8 cellular contexts compared by ENCODE assay signal in the genomic region with DNA sequence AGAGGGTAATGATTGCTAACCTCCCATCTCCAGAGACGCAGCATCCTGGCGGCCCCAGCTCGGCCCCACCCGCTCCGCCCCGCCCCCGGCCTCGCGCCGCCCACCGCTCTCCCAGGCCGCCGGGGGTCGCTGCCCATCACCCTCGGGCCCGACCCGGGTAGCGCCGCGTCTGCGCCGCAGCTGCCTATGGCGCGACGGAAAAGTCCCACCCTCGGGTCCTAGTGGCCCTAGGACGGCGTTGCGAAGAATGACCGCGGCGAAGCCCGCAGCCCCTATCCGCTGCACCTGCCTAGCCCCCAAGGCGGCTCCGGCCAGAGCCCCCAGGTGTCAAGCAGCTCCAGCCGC. TPM values are rescaled to one million over a fixed set of nuclear protein-coding genes. Genes with fewer than 3 reads are reported as not detected.
A peak's percentile ranks its signal among the peaks of the same experiment; 100 is the strongest.
DNase-seq lines count a peak whose midpoint lies in the region; ATAC-seq and FAIRE-seq lines count a peak whose summit lies in the region.

No MANE protein-coding gene starts in this region.

- under 1% methylated on average over 19 of the region's 37 CpGs for WGBS in mesenchymal stem cell

- in situ Hi-C loops in ACHN (cut with HindIII; ENCODE audit: low pct_ligation_motif_present, low pct_unique_long_range_greater_than_20kb, low sequenced_read_pairs) = no loop called here

- H2AFZ ChIP-seq in mesenchymal stem cell (ENCODE audit: low read depth, low read length) = peak overlapping the region; percentile 86

- peak overlapping the region; percentile 97 for H3K9ac ChIP-seq in mesenchymal stem cell (ENCODE audit: low read length)

- H3K23ac ChIP-seq in mesenchymal stem cell (ENCODE audit: low read length in 2 of 2) = no peak overlapping the region

- H2AK5ac ChIP-seq in mesenchymal stem cell (ENCODE audit: low read length, severe bottlenecking) = no peak overlapping the region

- no peaks in the 10 kb centered on the region for H3K9me3 ChIP-seq in mesenchymal stem cell (ENCODE audit: control insufficient read depth, low read length)

- peak overlapping the region; percentile 97 for H3K4me3 ChIP-seq in mesenchymal stem cell (ENCODE audit: insufficient read depth in 1 of 2, low read depth in 1 of 2, low read length in 2 of 2)

- DNase-seq in ACHN (peak; percentile 67), GM18507 (ENCODE audit: extremely low spot score, insufficient read length, low read depth) (peak; percentile 51), NCI-H2171 treated with DMSO at 0.1 percent for 48 hours (lab: John Stamatoyannopoulos, UW) (peak; percentile 60), mesenchymal stem cell (peak; percentile 82)
- DNase-seq in activated CD4-positive, alpha-beta T cell treated with anti-CD3 and anti-CD28 coated beads, Interleukin-2, amount 50 U/mL, for 48 hours = peak; percentile 72
- peak; percentile 61 for DNase-seq in effector CD4-positive, alpha-beta T cell
- peak; percentile 61 for DNase-seq in stimulated activated CD8-positive, alpha-beta memory T cell treated with anti-CD3 and anti-CD28 coated beads, Interleukin-4, amount 100 ng/mL, for 24 hours (ENCODE audit: low read depth)

- H2BK120ac ChIP-seq in mesenchymal stem cell (ENCODE audit: low read depth, low read length) = peak overlapping the region; percentile 99

- H4K91ac ChIP-seq in mesenchymal stem cell (ENCODE audit: low read length) = peak overlapping the region; percentile 99

- H3K27ac ChIP-seq in mesenchymal stem cell (ENCODE audit: low read length, poor library complexity, severe bottlenecking) = peak overlapping the region; percentile 79

- H3K27me3 ChIP-seq in mesenchymal stem cell (ENCODE audit: control insufficient read depth in 1 of 2, insufficient read depth in 1 of 2, low read length in 2 of 2) = no peaks in the 10 kb centered on the region

- FAIRE-seq in GM18507 (lab: Jason Lieb, UNC) = no peak

- peak; percentile 51 for ATAC-seq in HG02970 (IDR thresholded peaks at IDR 0.05; ENCODE audit: low FRiP score, unreplicated experiment)

- peaks cover 18% of the 10 kb centered on the region for H3K79me1 ChIP-seq in mesenchymal stem cell (replicated peaks; ENCODE audit: low read length, poor library complexity, severe bottlenecking)

- H3K14ac ChIP-seq in mesenchymal stem cell (ENCODE audit: low read length in 2 of 2) = peak overlapping the region in 1 of 2 experiments; percentile 86

- H4K8ac ChIP-seq in mesenchymal stem cell (ENCODE audit: low read length) = peak overlapping the region; percentile 100

- H2BK15ac ChIP-seq in mesenchymal stem cell (ENCODE audit: low read depth, poor library complexity, severe bottlenecking) = peak overlapping the region; percentile 94

- H3K4ac ChIP-seq in mesenchymal stem cell (ENCODE audit: low read depth in 1 of 2, low read length in 2 of 2) = peak overlapping the region; percentile 97 to 99

- H2BK12ac ChIP-seq in mesenchymal stem cell (ENCODE audit: low read length in 2 of 2) = no peak overlapping the region

- H3K36me3 ChIP-seq in mesenchymal stem cell (ENCODE audit: control insufficient read depth in 1 of 2, insufficient read depth in 2 of 2, low read depth in 1 of 2, low read length in 2 of 2) = peaks cover 15 to 56% of the 10 kb centered on the region in 2 experiments

- H3K4me2 ChIP-seq in mesenchymal stem cell (ENCODE audit: low read length, poor library complexity, severe bottlenecking) = peak overlapping the region; percentile 57

- peak overlapping the region; percentile 98 to 100 for H3K18ac ChIP-seq in mesenchymal stem cell (ENCODE audit: low read depth in 1 of 2, low read length in 2 of 2)

- peaks cover 7% of the 10 kb centered on the region for H3K4me1 ChIP-seq in mesenchymal stem cell (ENCODE audit: control insufficient read depth, insufficient read depth, low read depth, low read length)

- peak overlapping the region; percentile 97 for H2BK5ac ChIP-seq in mesenchymal stem cell (ENCODE audit: low read depth, low read length, poor library complexity, severe bottlenecking)

RNA-seq across cellular contexts. Expression of a gene that starts 0.5 kb away (rescaled TPM):
- 69.8 TPM for polyA plus RNA-seq in mesenchymal stem cell (2013, experiment 1 of 2)
- 62.6 TPM for polyA plus RNA-seq in mesenchymal stem cell (2013, experiment 2 of 2)

RNA-seq across cellular contexts. Expression of a gene that starts 0.6 kb away (rescaled TPM):
- polyA plus RNA-seq in mesenchymal stem cell (2013, experiment 1 of 2) = 25.6 TPM
- polyA plus RNA-seq in mesenchymal stem cell (2013, experiment 2 of 2) = 27.2 TPM

RNA-seq across cellular contexts. Expression of a gene that starts 36.9 kb away (rescaled TPM):
- 13.1 TPM for polyA plus RNA-seq in mesenchymal stem cell (2013, experiment 1 of 2)
- 13.1 TPM for polyA plus RNA-seq in mesenchymal stem cell (2013, experiment 2 of 2)

Comparison
In these comparisons a context has a peak if more than half of its experiments do, and no peak if none do; other contexts are left out.
1. Peak in every context shown above with its lines: DNase-seq, ATAC-seq, H3K4me3 ChIP-seq and H3K27ac ChIP-seq.